ENCODE assay signal across 2 cellular contexts in the genomic region with DNA sequence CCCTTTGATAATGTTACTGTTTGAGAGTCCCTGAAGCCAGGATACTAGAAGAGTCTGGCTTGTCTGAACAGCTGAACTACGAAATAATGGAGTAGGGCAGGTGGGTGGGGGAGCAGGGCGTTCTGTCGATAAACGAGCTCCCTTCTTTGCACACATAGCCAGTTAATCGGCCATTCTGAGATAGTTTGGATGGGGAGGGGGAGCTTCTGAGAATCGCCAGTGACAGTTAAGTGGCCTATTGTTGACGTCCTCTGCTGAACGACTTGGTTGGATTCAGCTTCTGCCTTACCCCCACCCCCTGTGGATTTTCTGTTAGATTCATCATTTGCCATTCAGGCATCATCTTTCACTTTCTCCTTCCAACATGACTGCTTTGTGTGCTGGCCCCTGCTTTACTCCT.
TF ChIP-seq lines count a peak whose summit lies in the region.

No MANE protein-coding gene starts in this region.

TF ChIP-seq in H1, 55 proteins besides CTCF, POLR2A, EP300 and RAD21:
- TF ChIP-seq, protein P1, sequence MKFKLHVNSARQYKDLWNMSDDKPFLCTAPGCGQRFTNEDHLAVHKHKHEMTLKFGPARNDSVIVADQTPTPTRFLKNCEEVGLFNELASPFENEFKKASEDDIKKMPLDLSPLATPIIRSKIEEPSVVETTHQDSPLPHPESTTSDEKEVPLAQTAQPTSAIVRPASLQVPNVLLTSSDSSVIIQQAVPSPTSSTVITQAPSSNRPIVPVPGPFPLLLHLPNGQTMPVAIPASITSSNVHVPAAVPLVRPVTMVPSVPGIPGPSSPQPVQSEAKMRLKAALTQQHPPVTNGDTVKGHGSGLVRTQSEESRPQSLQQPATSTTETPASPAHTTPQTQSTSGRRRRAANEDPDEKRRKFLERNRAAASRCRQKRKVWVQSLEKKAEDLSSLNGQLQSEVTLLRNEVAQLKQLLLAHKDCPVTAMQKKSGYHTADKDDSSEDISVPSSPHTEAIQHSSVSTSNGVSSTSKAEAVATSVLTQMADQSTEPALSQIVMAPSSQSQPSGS (IDR thresholded peaks at IDR 0.05; ENCODE audit: low read length): no peak
- TF ChIP-seq FOSL1 (IDR thresholded peaks at IDR 0.05; ENCODE audit: insufficient read depth, low read depth, low read length): no peak
- TF ChIP-seq TCF12 (IDR thresholded peaks at IDR 0.05; ENCODE audit: low read depth, low read length): no peak
- TF ChIP-seq SIRT6 (IDR thresholded peaks at IDR 0.05; ENCODE audit: low read length): no peak

TF ChIP-seq in SK-N-SH treated with all-trans-retinoic acid at 6 μM for 48 hours, 23 proteins besides CTCF, POLR2A, EP300 and RAD21:
- TF ChIP-seq OSR1 (CRISPR knock-in tag; IDR thresholded peaks at IDR 0.05) (no peak), CSDC2 (CRISPR knock-in tag; IDR thresholded peaks at IDR 0.05) (no peak), ZFP3 (CRISPR knock-in tag; IDR thresholded peaks at IDR 0.05) (no peak), TCF4 (CRISPR knock-in tag; IDR thresholded peaks at IDR 0.05; ENCODE audit: borderline replicate concordance) (no peak), SNAI2 (CRISPR knock-in tag; IDR thresholded peaks at IDR 0.05) (no peak), BACH2 (CRISPR knock-in tag; IDR thresholded peaks at IDR 0.05; ENCODE audit: borderline replicate concordance) (no peak), GLIS3 (CRISPR knock-in tag; IDR thresholded peaks at IDR 0.05) (no peak), ESRRG (CRISPR knock-in tag; IDR thresholded peaks at IDR 0.05) (no peak), ARNTL (CRISPR knock-in tag; IDR thresholded peaks at IDR 0.05; ENCODE audit: borderline replicate concordance, low read depth) (no peak), ZC3H10 (CRISPR knock-in tag; IDR thresholded peaks at IDR 0.05) (no peak), ISL1 (CRISPR knock-in tag; IDR thresholded peaks at IDR 0.05) (no peak), ZFP30 (CRISPR knock-in tag; IDR thresholded peaks at IDR 0.05) (no peak)
- TF ChIP-seq, protein P2, sequence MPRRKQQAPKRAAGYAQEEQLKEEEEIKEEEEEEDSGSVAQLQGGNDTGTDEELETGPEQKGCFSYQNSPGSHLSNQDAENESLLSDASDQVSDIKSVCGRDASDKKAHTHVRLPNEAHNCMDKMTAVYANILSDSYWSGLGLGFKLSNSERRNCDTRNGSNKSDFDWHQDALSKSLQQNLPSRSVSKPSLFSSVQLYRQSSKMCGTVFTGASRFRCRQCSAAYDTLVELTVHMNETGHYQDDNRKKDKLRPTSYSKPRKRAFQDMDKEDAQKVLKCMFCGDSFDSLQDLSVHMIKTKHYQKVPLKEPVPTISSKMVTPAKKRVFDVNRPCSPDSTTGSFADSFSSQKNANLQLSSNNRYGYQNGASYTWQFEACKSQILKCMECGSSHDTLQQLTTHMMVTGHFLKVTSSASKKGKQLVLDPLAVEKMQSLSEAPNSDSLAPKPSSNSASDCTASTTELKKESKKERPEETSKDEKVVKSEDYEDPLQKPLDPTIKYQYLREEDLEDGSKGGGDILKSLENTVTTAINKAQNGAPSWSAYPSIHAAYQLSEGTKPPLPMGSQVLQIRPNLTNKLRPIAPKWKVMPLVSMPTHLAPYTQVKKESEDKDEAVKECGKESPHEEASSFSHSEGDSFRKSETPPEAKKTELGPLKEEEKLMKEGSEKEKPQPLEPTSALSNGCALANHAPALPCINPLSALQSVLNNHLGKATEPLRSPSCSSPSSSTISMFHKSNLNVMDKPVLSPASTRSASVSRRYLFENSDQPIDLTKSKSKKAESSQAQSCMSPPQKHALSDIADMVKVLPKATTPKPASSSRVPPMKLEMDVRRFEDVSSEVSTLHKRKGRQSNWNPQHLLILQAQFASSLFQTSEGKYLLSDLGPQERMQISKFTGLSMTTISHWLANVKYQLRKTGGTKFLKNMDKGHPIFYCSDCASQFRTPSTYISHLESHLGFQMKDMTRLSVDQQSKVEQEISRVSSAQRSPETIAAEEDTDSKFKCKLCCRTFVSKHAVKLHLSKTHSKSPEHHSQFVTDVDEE (CRISPR knock-in tag; IDR thresholded peaks at IDR 0.05): no peak
- TF ChIP-seq, protein P3, sequence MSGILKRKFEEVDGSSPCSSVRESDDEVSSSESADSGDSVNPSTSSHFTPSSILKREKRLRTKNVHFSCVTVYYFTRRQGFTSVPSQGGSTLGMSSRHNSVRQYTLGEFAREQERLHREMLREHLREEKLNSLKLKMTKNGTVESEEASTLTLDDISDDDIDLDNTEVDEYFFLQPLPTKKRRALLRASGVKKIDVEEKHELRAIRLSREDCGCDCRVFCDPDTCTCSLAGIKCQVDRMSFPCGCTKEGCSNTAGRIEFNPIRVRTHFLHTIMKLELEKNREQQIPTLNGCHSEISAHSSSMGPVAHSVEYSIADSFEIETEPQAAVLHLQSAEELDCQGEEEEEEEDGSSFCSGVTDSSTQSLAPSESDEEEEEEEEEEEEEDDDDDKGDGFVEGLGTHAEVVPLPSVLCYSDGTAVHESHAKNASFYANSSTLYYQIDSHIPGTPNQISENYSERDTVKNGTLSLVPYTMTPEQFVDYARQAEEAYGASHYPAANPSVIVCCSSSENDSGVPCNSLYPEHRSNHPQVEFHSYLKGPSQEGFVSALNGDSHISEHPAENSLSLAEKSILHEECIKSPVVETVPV (CRISPR knock-in tag; IDR thresholded peaks at IDR 0.05): no peak
- TF ChIP-seq, protein P4, sequence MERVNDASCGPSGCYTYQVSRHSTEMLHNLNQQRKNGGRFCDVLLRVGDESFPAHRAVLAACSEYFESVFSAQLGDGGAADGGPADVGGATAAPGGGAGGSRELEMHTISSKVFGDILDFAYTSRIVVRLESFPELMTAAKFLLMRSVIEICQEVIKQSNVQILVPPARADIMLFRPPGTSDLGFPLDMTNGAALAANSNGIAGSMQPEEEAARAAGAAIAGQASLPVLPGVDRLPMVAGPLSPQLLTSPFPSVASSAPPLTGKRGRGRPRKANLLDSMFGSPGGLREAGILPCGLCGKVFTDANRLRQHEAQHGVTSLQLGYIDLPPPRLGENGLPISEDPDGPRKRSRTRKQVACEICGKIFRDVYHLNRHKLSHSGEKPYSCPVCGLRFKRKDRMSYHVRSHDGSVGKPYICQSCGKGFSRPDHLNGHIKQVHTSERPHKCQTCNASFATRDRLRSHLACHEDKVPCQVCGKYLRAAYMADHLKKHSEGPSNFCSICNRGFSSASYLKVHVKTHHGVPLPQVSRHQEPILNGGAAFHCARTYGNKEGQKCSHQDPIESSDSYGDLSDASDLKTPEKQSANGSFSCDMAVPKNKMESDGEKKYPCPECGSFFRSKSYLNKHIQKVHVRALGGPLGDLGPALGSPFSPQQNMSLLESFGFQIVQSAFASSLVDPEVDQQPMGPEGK (CRISPR knock-in tag; IDR thresholded peaks at IDR 0.05; ENCODE audit: borderline replicate concordance): no peak
TF ChIP-seq in SK-N-SH treated with all-trans-retinoic acid at 6 μM for 48 hours: peak in this region for 0.
